In the genomic region with DNA sequence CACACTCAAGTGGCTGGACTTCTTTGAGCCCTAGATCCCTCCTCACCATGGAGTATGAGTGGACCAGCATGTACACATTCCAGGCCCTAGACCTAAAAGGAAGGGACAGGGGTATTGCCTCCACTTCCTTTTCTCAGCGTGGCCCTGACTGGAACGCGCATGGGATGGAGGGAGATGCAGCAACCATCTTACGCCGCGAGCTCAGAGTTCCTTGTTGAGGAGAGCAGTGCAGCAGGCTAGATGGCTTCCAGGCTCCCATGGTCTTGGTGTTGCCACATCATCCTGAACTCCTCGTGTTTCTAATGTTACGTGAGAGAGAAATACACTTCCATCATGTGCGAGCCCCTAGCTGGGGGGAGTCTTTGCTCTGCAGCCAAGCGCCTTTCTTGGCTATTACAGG, we compare ENCODE assay signal across 20 cellular contexts.
DNase-seq lines count a peak whose midpoint lies in the region; ATAC-seq, FAIRE-seq and TF ChIP-seq lines count a peak whose summit lies in the region.
"Had no signal": no experiment of that assay in that cellular context is flagged by ENCODE, and none has a peak within 500 bp of the region (broad histone marks: within the 10 kb centered on the region; RNA-seq: fewer than 3 reads in every experiment).

No MANE protein-coding gene starts in this region.

- no peaks in the 10 kb centered on the region; the same call in none of the 2 replicates for H3K79me1 ChIP-seq in H1 (ENCODE audit: low read depth, low read length)

- H4K5ac ChIP-seq in H1 (ENCODE audit: insufficient read length, low read depth, low read length), result no peak overlapping the region

- no peak overlapping the region for H3K56ac ChIP-seq in H1 (replicated peaks; ENCODE audit: insufficient read length, low read depth, low read length)

- WGBS in heart right ventricle, 2 donors, result 91 to 95% methylated on average over 10 of the region's 10 CpGs
- 95% methylated on average over 10 of the region's 10 CpGs; no CpG with 5 or more reads in 1 of the 2 experiments for WGBS in H1 (ENCODE audit: extremely low coverage in 1 of 2, insufficient coverage in 1 of 2, insufficient read length in 1 of 2, insufficient replicate concordance in 2 of 2, low coverage in 1 of 2, low lambda C conversion rate in 2 of 2, missing lambda C conversion rate in 1 of 2), 2 experiments

- no peak overlapping the region for H3K27ac ChIP-seq in heart right ventricle
- no peak overlapping the region for H3K27ac ChIP-seq in H1 (ENCODE audit: low read depth, low read length)
- H3K27ac ChIP-seq: A549; BLaER1 treated with 17β-estradiol and CSF1 and Interleukin-3, amounts not matched to agents 10 nM and 100 nM had no signal

- peaks cover 13% of the 10 kb centered on the region for H3K27me3 Mint-ChIP-seq in neural crest cell (ENCODE audit: low read depth)

- H3K18ac ChIP-seq in H1 (ENCODE audit: extremely low read depth, low read length), result no peak overlapping the region

- H3K23me2 ChIP-seq in H1 (ENCODE audit: low read depth, low read length), result no peaks in the 10 kb centered on the region

- H3K4me1 ChIP-seq in heart right ventricle (no peaks in the 10 kb centered on the region), H1 (replicated peaks in 1 of 4; ENCODE audit: control insufficient read depth in 3 of 4, insufficient read depth in 4 of 4, low read length in 3 of 4) (peaks cover 10 to 19% (median 15%) of the 10 kb centered on the region in 4 experiments), mucosa of descending colon (ENCODE audit: low read depth) (no peaks in the 10 kb centered on the region)

- H3K4me1 Mint-ChIP-seq in neural crest cell, result peaks cover 34% of the 10 kb centered on the region
- H3K4me1 Mint-ChIP-seq: CD8-positive, alpha-beta memory T cell had no signal

- H3K4me3 ChIP-seq in heart right ventricle (no peak overlapping the region), H1 (ENCODE audit: extremely low read depth in 1 of 4, insufficient read depth in 2 of 4, low read depth in 3 of 4, low read length in 4 of 4) (no peak overlapping the region), mucosa of descending colon (no peak overlapping the region)
- H3K4me3 ChIP-seq: A549; BLaER1 treated with 17β-estradiol and CSF1 and Interleukin-3, amounts not matched to agents 10 nM and 100 nM; K562 had no signal

- H2BK12ac ChIP-seq in H1 (ENCODE audit: low read depth, low read length), result no peak overlapping the region

- no peak overlapping the region for H3K4me3 Mint-ChIP-seq in neural crest cell
- H3K4me3 Mint-ChIP-seq: CD8-positive, alpha-beta memory T cell had no signal

- intact Hi-C loops in cardiac septum (cut with DNase I) (no loop called here), heart right ventricle (cut with DNase I) (no loop called here), mucosa of descending colon (cut with DNase I, micrococcal nuclease) (no loop called here)

- no peak overlapping the region for H3K14ac ChIP-seq in H1 (ENCODE audit: insufficient read length)

- DNase-seq in cardiac septum (ENCODE audit: low spot score) (peak; percentile 10), heart right ventricle (no peak), H1 (ENCODE audit: low read depth in 1 of 2, low spot score in 2 of 2) (no peak), neural crest cell (ENCODE audit: low read depth, low spot score) (no peak), ureter (ENCODE audit: low spot score) (peak; percentile 22), NCI-H345 (lab: John Stamatoyannopoulos, UW) (no peak), mucosa of descending colon (no peak), activated gamma-delta T cell (lab: John Stamatoyannopoulos, UW) (no peak)
- DNase-seq: CD8-positive, alpha-beta memory T cell; DND-41; NCI-H1417 treated with DMSO at 0.1 percent for 48 hours; NCI-H1930; NCI-H446; NCI-H69; OCI-M1 had no signal

- TF ChIP-seq CTCF in heart right ventricle (IDR thresholded peaks at IDR 0.05), result no peak
- TF ChIP-seq CTCF in H1 (IDR thresholded peaks at IDR 0.05; ENCODE audit: control extremely low read depth in 1 of 3, insufficient read depth in 1 of 3, low read depth in 1 of 3, low read length in 3 of 3), result no peak
- no peak for TF ChIP-seq CTCF in neural crest cell (conservative IDR thresholded peaks at IDR 0.05)
- TF ChIP-seq CTCF in mucosa of descending colon (IDR thresholded peaks at IDR 0.05), result no peak

- POLR2A ChIA-PET in H1 (lab: Charles Lee; ENCODE audit: partially characterized antibody), result no interaction called here

- no peak overlapping the region for H2AFZ ChIP-seq in H1 (ENCODE audit: low read length)

- no peak overlapping the region for H2BK120ac ChIP-seq in H1 (replicated peaks; ENCODE audit: low read depth, low read length)

- H3K4me2 ChIP-seq in H1 (ENCODE audit: insufficient read depth in 1 of 2, low read depth in 2 of 2, low read length in 2 of 2), result no peak overlapping the region
- H3K4me2 ChIP-seq: A549; BLaER1 treated with 17β-estradiol and CSF1 and Interleukin-3, amounts not matched to agents 10 nM and 100 nM had no signal

- no peak overlapping the region for H3K4ac ChIP-seq in H1 (replicated peaks; ENCODE audit: insufficient read length, low read depth, low read length)

- no peak overlapping the region; the same call in 1 of the 2 replicates for H4K8ac ChIP-seq in H1 (ENCODE audit: extremely low read depth, insufficient read depth, low read length)

- CTCF ChIA-PET in H1 (lab: Charles Lee; ENCODE audit: partially characterized antibody), result interaction anchor here (1.2 to 1.7 kb wide), 3 partner anchors 15 to 46 kb away, joined by 3 to 7 read pairs (median 4); no protein-coding TSS in a partner anchor

- no peak for FAIRE-seq in H1 (lab: Jason Lieb, UNC)
- FAIRE-seq: A549, G401.6, K562 had no signal

- H2AK5ac ChIP-seq in H1 (ENCODE audit: low read depth, low read length), result 0 out of 2 replicates have a peak overlapping the region, but pooled peaks have one; percentile 30

- ATAC-seq in heart right ventricle (no peak), mucosa of descending colon (no peak)
- ATAC-seq: A549, HCT116, K562 had no signal

- no peak overlapping the region for H4K91ac ChIP-seq in H1 (replicated peaks; ENCODE audit: insufficient read length, low read length)

- H3K79me2 ChIP-seq in H1 (ENCODE audit: control insufficient read depth in 1 of 2, insufficient read depth in 2 of 2, low read length in 2 of 2), result no peaks in the 10 kb centered on the region

- no peak overlapping the region for H2BK15ac ChIP-seq in H1 (ENCODE audit: low read length)

- H3K9ac ChIP-seq in H1 (replicated peaks in 1 of 4; ENCODE audit: extremely low read depth in 1 of 4, low read depth in 3 of 4, low read length in 3 of 4), result no peak overlapping the region
- H3K9ac ChIP-seq: BLaER1 treated with 17β-estradiol and CSF1 and Interleukin-3, amounts not matched to agents 10 nM and 100 nM had no signal

- H3K36me3 Mint-ChIP-seq in neural crest cell (ENCODE audit: low read depth), result no peaks in the 10 kb centered on the region
- H3K36me3 Mint-ChIP-seq: CD8-positive, alpha-beta memory T cell had no signal

- TF ChIP-seq POLR2A in H1 (IDR thresholded peaks at IDR 0.05; ENCODE audit: control extremely low read depth in 1 of 2, low read depth in 2 of 2, low read length in 2 of 2), result no peak

- H3K23ac ChIP-seq in H1 (ENCODE audit: insufficient read length), result no peak overlapping the region

- peak overlapping the region; percentile 14 for H3K27ac Mint-ChIP-seq in neural crest cell (ENCODE audit: unreplicated experiment)

- H4K20me1 ChIP-seq in H1 (replicated peaks in 1 of 2; ENCODE audit: control insufficient read depth in 1 of 2, insufficient read depth in 2 of 2, low read length in 2 of 2), result no peaks in the 10 kb centered on the region
- H4K20me1 ChIP-seq: BLaER1 treated with 17β-estradiol and CSF1 and Interleukin-3, amounts not matched to agents 10 nM and 100 nM had no signal

- H2BK20ac ChIP-seq in H1 (ENCODE audit: low read length), result no peak overlapping the region

- no peak overlapping the region for H2BK5ac ChIP-seq in H1 (ENCODE audit: low read depth, low read length)

- no peak for TF ChIP-seq RAD21 in H1 (IDR thresholded peaks at IDR 0.05 in 1 of 2, conservative IDR thresholded peaks at IDR 0.05 in 1 of 2; ENCODE audit: low read depth in 2 of 2, low read length in 2 of 2)

- peaks cover 0 to 8% (median 0%) of the 10 kb centered on the region in 11 donors for H3K9me3 ChIP-seq in heart right ventricle
- peaks cover 0 to 3% of the 10 kb centered on the region in 2 experiments; a peak in 1 of 4 replicates for H3K9me3 ChIP-seq in H1 (ENCODE audit: insufficient read depth in 2 of 2, low read depth in 1 of 2, low read length in 1 of 2)
- H3K9me3 ChIP-seq in mucosa of descending colon, result no peaks in the 10 kb centered on the region

- TF ChIP-seq EP300 in H1 (IDR thresholded peaks at IDR 0.05; ENCODE audit: borderline replicate concordance in 1 of 2, low read depth in 2 of 2, low read length in 2 of 2), result no peak

- no peaks in the 10 kb centered on the region for H3K9me3 Mint-ChIP-seq in neural crest cell

- H3K36me3 ChIP-seq in heart right ventricle, result no peaks in the 10 kb centered on the region
- no peaks in the 10 kb centered on the region for H3K36me3 ChIP-seq in H1 (ENCODE audit: control insufficient read depth in 2 of 4, insufficient read depth in 4 of 4, low read length in 3 of 4)
- no peaks in the 10 kb centered on the region for H3K36me3 ChIP-seq in mucosa of descending colon (ENCODE audit: low read depth)
- H3K36me3 ChIP-seq: BLaER1 treated with 17β-estradiol and CSF1 and Interleukin-3, amounts not matched to agents 10 nM and 100 nM had no signal

- peaks cover 0 to 77% (median 40%) of the 10 kb centered on the region in 7 donors for H3K27me3 ChIP-seq in heart right ventricle
- no peaks in the 10 kb centered on the region; a peak in 1 of 7 replicates for H3K27me3 ChIP-seq in H1 (replicated peaks in 1 of 4; ENCODE audit: control insufficient read depth in 3 of 4, extremely low read depth in 1 of 4, insufficient read depth in 3 of 4, low read length in 3 of 4)
- H3K27me3 ChIP-seq: BLaER1 treated with 17β-estradiol and CSF1 and Interleukin-3, amounts not matched to agents 10 nM and 100 nM had no signal

TF ChIP-seq in H1, 55 proteins besides CTCF, POLR2A, EP300 and RAD21 (continues in another document):
- TF ChIP-seq SP2 (IDR thresholded peaks at IDR 0.05; ENCODE audit: low read length) (no peak), SIX5 (IDR thresholded peaks at IDR 0.05; ENCODE audit: low read depth, low read length) (no peak), SIN3A (conservative IDR thresholded peaks at IDR 0.05 in 1 of 2, IDR thresholded peaks at IDR 0.05 in 1 of 2; ENCODE audit: low read depth in 1 of 2, low read length in 2 of 2) (no peak), CREB1 (IDR thresholded peaks at IDR 0.05) (no peak), KDM5A (IDR thresholded peaks at IDR 0.05; ENCODE audit: low read length) (no peak), TAF1 (IDR thresholded peaks at IDR 0.05; ENCODE audit: low read depth, low read length) (no peak)
- TF ChIP-seq, protein P1, sequence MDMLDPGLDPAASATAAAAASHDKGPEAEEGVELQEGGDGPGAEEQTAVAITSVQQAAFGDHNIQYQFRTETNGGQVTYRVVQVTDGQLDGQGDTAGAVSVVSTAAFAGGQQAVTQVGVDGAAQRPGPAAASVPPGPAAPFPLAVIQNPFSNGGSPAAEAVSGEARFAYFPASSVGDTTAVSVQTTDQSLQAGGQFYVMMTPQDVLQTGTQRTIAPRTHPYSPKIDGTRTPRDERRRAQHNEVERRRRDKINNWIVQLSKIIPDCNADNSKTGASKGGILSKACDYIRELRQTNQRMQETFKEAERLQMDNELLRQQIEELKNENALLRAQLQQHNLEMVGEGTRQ (IDR thresholded peaks at IDR 0.05; ENCODE audit: low read length), result no peak

Comparison
In these comparisons a context has a peak if more than half of its experiments do, and no peak if none do; other contexts are left out.
1. DNase-seq: peak in cardiac septum (single experiment) and ureter (single experiment); none in heart right ventricle (0 of 2), H1 (0 of 2), neural crest cell (single experiment), NCI-H345 (single experiment), mucosa of descending colon (0 of 3) and activated gamma-delta T cell (single experiment).